9 cellular contexts compared by ENCODE assay signal in genomic region chr7:151552352-151553028, GRCh38. TPM values are rescaled to one million over a fixed set of nuclear protein-coding genes. Genes with fewer than 3 reads are reported as not detected.
DNase-seq lines count a peak whose midpoint lies in the region; ATAC-seq, FAIRE-seq and TF ChIP-seq lines count a peak whose summit lies in the region.
"Had no signal": no experiment of that assay in that cellular context is flagged by ENCODE, and none has a peak within 500 bp of the region (broad histone marks: within the 10 kb centered on the region; RNA-seq: fewer than 3 reads in every experiment).

No MANE protein-coding gene starts in this region.

- H3K4me3 Mint-ChIP-seq in stimulated activated naive CD8-positive, alpha-beta T cell treated with anti-CD3 and anti-CD28 coated beads, Interleukin-15, amount 100 ng/mL, for 72 hours, result no peak overlapping the region

- intact Hi-C loops in left colon (cut with DNase I, micrococcal nuclease), result no loop called here

- no peaks in the 10 kb centered on the region for H3K4me1 Mint-ChIP-seq in stimulated activated naive CD8-positive, alpha-beta T cell treated with anti-CD3 and anti-CD28 coated beads, Interleukin-15, amount 100 ng/mL, for 72 hours

- no peak for TF ChIP-seq POLR2A in GM12892 (IDR thresholded peaks at IDR 0.05; ENCODE audit: low read depth, low read length)

- no peaks in the 10 kb centered on the region for H3K9me3 Mint-ChIP-seq in stimulated activated naive CD8-positive, alpha-beta T cell treated with anti-CD3 and anti-CD28 coated beads, Interleukin-15, amount 100 ng/mL, for 72 hours

- no peak for FAIRE-seq in GM12892 (lab: Jason Lieb, UNC)

- H3K27me3 Mint-ChIP-seq in stimulated activated naive CD8-positive, alpha-beta T cell treated with anti-CD3 and anti-CD28 coated beads, Interleukin-15, amount 100 ng/mL, for 72 hours, result peaks cover under 1% of the 10 kb centered on the region

- ATAC-seq in stimulated activated naive CD8-positive, alpha-beta T cell treated with anti-CD3 and anti-CD28 coated beads, Interleukin-15, amount 100 ng/mL, for 72 hours, result peak; percentile 28
- ATAC-seq in stimulated activated naive CD8-positive, alpha-beta T cell treated with anti-CD3 and anti-CD28 coated beads, Interleukin-15, Interleukin-2, amounts not matched to agents 100 U/mL and 50 U/mL, for 24 hours, result no peak
- ATAC-seq in left colon, result peak; percentile 71

- no peak for DNase-seq in stimulated activated naive CD8-positive, alpha-beta T cell treated with anti-CD3 and anti-CD28 coated beads, Interleukin-15, amount 100 ng/mL, for 72 hours
- DNase-seq in stimulated activated naive CD8-positive, alpha-beta T cell treated with anti-CD3 and anti-CD28 coated beads, Interleukin-15, Interleukin-2, amounts not matched to agents 100 U/mL and 50 U/mL, for 24 hours, result no peak
- DNase-seq in SK-N-DZ (ENCODE audit: low spot score) (peak; percentile 44), left colon (peak; percentile 11 to 37), medulla oblongata (ENCODE audit: extremely low spot score) (no peak), NCI-H1694 (lab: John Stamatoyannopoulos, UW) (no peak), GM12892 (ENCODE audit: insufficient read length) (no peak)
- no peak for DNase-seq in central memory CD4-positive, alpha-beta T cell
- DNase-seq: activated T-cell treated with anti-CD3 and anti-CD28 coated beads, Interleukin-2, amount 50 U/mL, for 48 hours had no signal

- H3K27ac Mint-ChIP-seq in stimulated activated naive CD8-positive, alpha-beta T cell treated with anti-CD3 and anti-CD28 coated beads, Interleukin-15, amount 100 ng/mL, for 72 hours, result peak overlapping the region in 1 of 2 donors; percentile 35

RNA-seq across cellular contexts. Expression of gene RHEB, which starts 32.8 kb away (rescaled TPM):
- polyA plus RNA-seq in SK-N-DZ (2014; cell fraction: cytosol; rRNA removed), result 167 and 203 TPM in 2 replicates
- polyA plus RNA-seq in SK-N-DZ (2014; cell fraction: nucleus; rRNA removed), result 118 and 142 TPM in 2 replicates
- 10 to 100 TPM; 53.4 to 69.7 TPM for total RNA-seq in left colon
- polyA plus RNA-seq in GM12892 (2012; ENCODE audit: missing spikeins), result 41.4 TPM

Comparison
In these comparisons a context has a peak if more than half of its experiments do, and no peak if none do; other contexts are left out.
1. DNase-seq: peak in SK-N-DZ (single experiment) and left colon (2 of 2); none in stimulated activated naive CD8-positive, alpha-beta T cell treated with anti-CD3 and anti-CD28 coated beads, Interleukin-15, amount 100 ng/mL, for 72 hours (0 of 2), stimulated activated naive CD8-positive, alpha-beta T cell treated with anti-CD3 and anti-CD28 coated beads, Interleukin-15, Interleukin-2, amounts not matched to agents 100 U/mL and 50 U/mL, for 24 hours (single experiment), central memory CD4-positive, alpha-beta T cell (single experiment), medulla oblongata (single experiment), NCI-H1694 (single experiment) and GM12892 (single experiment).